Comparison of ENCODE assay signal across 7 cellular contexts in the genomic region with DNA sequence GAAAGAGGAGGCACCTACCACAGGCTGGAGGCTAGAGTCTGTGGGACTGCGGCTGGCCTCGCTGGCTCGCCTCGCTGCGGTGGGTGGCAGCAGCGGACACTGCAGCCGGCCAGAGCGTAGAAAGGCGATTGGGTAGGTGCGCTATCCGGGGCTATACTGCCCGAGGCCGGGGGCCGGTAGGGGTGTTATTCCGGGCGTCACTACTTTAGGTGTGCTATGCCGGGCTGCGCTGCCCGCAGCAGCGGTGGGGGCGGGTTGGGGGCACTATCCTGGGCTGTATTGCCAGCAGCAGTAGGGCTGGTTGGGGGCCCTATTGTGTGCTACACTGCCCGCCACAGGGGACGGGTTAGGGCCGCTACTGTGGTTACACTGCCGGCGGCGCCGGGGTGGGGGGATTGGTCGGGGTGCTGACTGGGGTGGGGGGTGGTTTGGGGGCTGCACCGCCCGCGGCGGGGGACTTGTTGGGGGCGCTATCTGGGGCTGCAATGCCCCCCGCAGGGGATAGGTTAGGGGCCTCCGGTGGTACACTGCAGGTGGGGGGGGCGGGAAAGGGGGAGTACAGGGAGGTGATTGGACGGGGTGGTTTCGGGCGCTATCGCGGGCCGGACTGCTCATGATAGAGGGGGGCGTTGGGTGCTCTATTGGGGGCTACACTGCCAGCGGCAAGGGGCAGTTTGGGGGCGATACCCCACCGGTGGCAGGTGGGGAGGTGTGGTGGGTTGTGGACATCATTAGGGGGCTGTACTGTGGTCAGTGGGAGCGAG. TPM values are rescaled to one million over a fixed set of nuclear protein-coding genes. Genes with fewer than 3 reads are reported as not detected.
A peak's percentile ranks its signal among the peaks of the same experiment; 100 is the strongest.
DNase-seq lines count a peak whose midpoint lies in the region; ATAC-seq and TF ChIP-seq lines count a peak whose summit lies in the region.
"Not testable (repeated sequence)": the region's sequence is repeated elsewhere in the genome, so short reads cannot be mapped to it uniquely, and the experiment has no call there.

No MANE protein-coding gene starts in this region.

- not testable (repeated sequence) for H3K27me3 ChIP-seq in Caco-2 (replicated peaks; ENCODE audit: control insufficient read depth, insufficient read depth, low read length)

- ATAC-seq in activated naive CD8-positive, alpha-beta T cell treated with anti-CD3 and anti-CD28 coated beads, Interleukin-2, amount 10 ng/mL, durations not matched to agents 7 days and 5 days (ENCODE audit: low read depth); naive B cell (ENCODE audit: low read depth in 2 of 2); stimulated activated memory B cell treated with anti-CD40 and anti-IgM and Interleukin-4, amounts not matched to agents 10 μg/mL and 1 μg/mL and 100 μg/mL, for 72 hours: not testable (repeated sequence)

- H3K4me1 ChIP-seq in Caco-2, result not testable (repeated sequence)

- not testable (repeated sequence) for H3K27ac Mint-ChIP-seq in Caco-2 (ENCODE audit: unreplicated experiment); activated CD4-positive, alpha-beta T cell treated with anti-CD3 and anti-CD28 coated beads, Interleukin-2, amount 10 ng/mL, durations not matched to agents 24 days and 14 days; activated T-helper 1 cell treated with anti-CD3 and anti-CD28 coated beads, Interleukin-12 subunit alpha, Interleukin-12 subunit beta, Interleukin-2, Interleukin-4 antibody, amounts not matched to agents 30 ng/mL and 10 ng/mL and 1 ng/mL, durations not matched to agents 14 hours and 24 hours and 36 hours; activated naive CD8-positive, alpha-beta T cell treated with anti-CD3 and anti-CD28 coated beads, Interleukin-2, amount 10 ng/mL, durations not matched to agents 7 days and 5 days; naive B cell; stimulated activated memory B cell treated with anti-CD40 and anti-IgM and Interleukin-4, amounts not matched to agents 10 μg/mL and 1 μg/mL and 100 μg/mL, for 72 hours

- H3K4me3 ChIP-seq in Caco-2 (ENCODE audit: low read depth, low read length), result not testable (repeated sequence)

- BruUV-seq in Caco-2 (replicated peaks; lab: Mats Ljungman, UMichigan), result not testable (repeated sequence)

- H3K4me1 Mint-ChIP-seq in Caco-2 (ENCODE audit: low read depth, unreplicated experiment); activated CD4-positive, alpha-beta T cell treated with anti-CD3 and anti-CD28 coated beads, Interleukin-2, amount 10 ng/mL, durations not matched to agents 24 days and 14 days; activated T-helper 1 cell treated with anti-CD3 and anti-CD28 coated beads, Interleukin-12 subunit alpha, Interleukin-12 subunit beta, Interleukin-2, Interleukin-4 antibody, amounts not matched to agents 30 ng/mL and 10 ng/mL and 1 ng/mL, durations not matched to agents 14 hours and 24 hours and 36 hours (ENCODE audit: low read depth); activated naive CD8-positive, alpha-beta T cell treated with anti-CD3 and anti-CD28 coated beads, Interleukin-2, amount 10 ng/mL, durations not matched to agents 7 days and 5 days; naive B cell: not testable (repeated sequence)
- H3K4me1 Mint-ChIP-seq in stimulated activated memory B cell treated with anti-CD40 and anti-IgM and Interleukin-4, amounts not matched to agents 10 μg/mL and 1 μg/mL and 100 μg/mL, for 72 hours, result peaks cover 11% of the 10 kb centered on the region

- CTCF ChIA-PET in Caco-2 (lab: Charles Lee), result not testable (repeated sequence)

- intact Hi-C loops in Caco-2 (cut with micrococcal nuclease; ENCODE audit: unreplicated experiment), result loop anchor here (5.0 kb wide), 2 partner anchors 50 to 220 kb away; no protein-coding TSS in a partner anchor
- intact Hi-C loops in activated CD4-positive, alpha-beta T cell treated with anti-CD3 and anti-CD28 coated beads, Interleukin-2, amount 10 ng/mL, durations not matched to agents 24 days and 14 days (cut with micrococcal nuclease), result loop anchor here (2.0 kb wide), 1 partner anchor 239 kb away; no protein-coding TSS in a partner anchor
- intact Hi-C loops in activated T-helper 1 cell treated with anti-CD3 and anti-CD28 coated beads, Interleukin-12 subunit alpha, Interleukin-12 subunit beta, Interleukin-2, Interleukin-4 antibody, amounts not matched to agents 30 ng/mL and 10 ng/mL and 1 ng/mL, durations not matched to agents 14 hours and 24 hours and 36 hours (cut with micrococcal nuclease), result loop anchor here (10.0 kb wide), 1 partner anchor 217 kb away; no protein-coding TSS in a partner anchor

- POLR2A ChIA-PET in Caco-2 (lab: Charles Lee); activated naive CD8-positive, alpha-beta T cell treated with anti-CD3 and anti-CD28 coated beads, Interleukin-2, amount 10 ng/mL, durations not matched to agents 7 days and 5 days (lab: Charles Lee): not testable (repeated sequence)

- not testable (repeated sequence) for TF ChIP-seq CTCF in Caco-2 (IDR thresholded peaks at IDR 0.05; ENCODE audit: insufficient read depth in 1 of 2, low read depth in 1 of 2, low read length in 1 of 2, severe bottlenecking in 1 of 2, unreplicated experiment in 1 of 2)

- not testable (repeated sequence) for H3K36me3 ChIP-seq in Caco-2 (ENCODE audit: control insufficient read depth, insufficient read depth, low read length)

- not testable (repeated sequence) for H3K9me3 Mint-ChIP-seq in Caco-2 (ENCODE audit: unreplicated experiment); activated CD4-positive, alpha-beta T cell treated with anti-CD3 and anti-CD28 coated beads, Interleukin-2, amount 10 ng/mL, durations not matched to agents 24 days and 14 days; activated T-helper 1 cell treated with anti-CD3 and anti-CD28 coated beads, Interleukin-12 subunit alpha, Interleukin-12 subunit beta, Interleukin-2, Interleukin-4 antibody, amounts not matched to agents 30 ng/mL and 10 ng/mL and 1 ng/mL, durations not matched to agents 14 hours and 24 hours and 36 hours; activated naive CD8-positive, alpha-beta T cell treated with anti-CD3 and anti-CD28 coated beads, Interleukin-2, amount 10 ng/mL, durations not matched to agents 7 days and 5 days; naive B cell; stimulated activated memory B cell treated with anti-CD40 and anti-IgM and Interleukin-4, amounts not matched to agents 10 μg/mL and 1 μg/mL and 100 μg/mL, for 72 hours

- DNase-seq in Caco-2; activated CD4-positive, alpha-beta T cell treated with anti-CD3 and anti-CD28 coated beads, Interleukin-2, amount 10 ng/mL, durations not matched to agents 24 days and 14 days; activated T-helper 1 cell treated with anti-CD3 and anti-CD28 coated beads, Interleukin-12 subunit alpha, Interleukin-12 subunit beta, Interleukin-2, Interleukin-4 antibody, amounts not matched to agents 30 ng/mL and 10 ng/mL and 1 ng/mL, durations not matched to agents 14 hours and 24 hours and 36 hours (ENCODE audit: low spot score); activated naive CD8-positive, alpha-beta T cell treated with anti-CD3 and anti-CD28 coated beads, Interleukin-2, amount 10 ng/mL, durations not matched to agents 7 days and 5 days; naive B cell: not testable (repeated sequence)
- peak; percentile 13 for DNase-seq in SK-N-DZ (ENCODE audit: low spot score)

- not testable (repeated sequence) for H3K36me3 Mint-ChIP-seq in Caco-2 (ENCODE audit: insufficient read depth, unreplicated experiment); activated CD4-positive, alpha-beta T cell treated with anti-CD3 and anti-CD28 coated beads, Interleukin-2, amount 10 ng/mL, durations not matched to agents 24 days and 14 days (ENCODE audit: low read depth); activated T-helper 1 cell treated with anti-CD3 and anti-CD28 coated beads, Interleukin-12 subunit alpha, Interleukin-12 subunit beta, Interleukin-2, Interleukin-4 antibody, amounts not matched to agents 30 ng/mL and 10 ng/mL and 1 ng/mL, durations not matched to agents 14 hours and 24 hours and 36 hours (ENCODE audit: low read depth); activated naive CD8-positive, alpha-beta T cell treated with anti-CD3 and anti-CD28 coated beads, Interleukin-2, amount 10 ng/mL, durations not matched to agents 7 days and 5 days; naive B cell; stimulated activated memory B cell treated with anti-CD40 and anti-IgM and Interleukin-4, amounts not matched to agents 10 μg/mL and 1 μg/mL and 100 μg/mL, for 72 hours

- not testable (repeated sequence) for H3K27me3 Mint-ChIP-seq in Caco-2 (ENCODE audit: insufficient read depth, unreplicated experiment); activated T-helper 1 cell treated with anti-CD3 and anti-CD28 coated beads, Interleukin-12 subunit alpha, Interleukin-12 subunit beta, Interleukin-2, Interleukin-4 antibody, amounts not matched to agents 30 ng/mL and 10 ng/mL and 1 ng/mL, durations not matched to agents 14 hours and 24 hours and 36 hours (ENCODE audit: insufficient read depth); activated naive CD8-positive, alpha-beta T cell treated with anti-CD3 and anti-CD28 coated beads, Interleukin-2, amount 10 ng/mL, durations not matched to agents 7 days and 5 days; naive B cell; stimulated activated memory B cell treated with anti-CD40 and anti-IgM and Interleukin-4, amounts not matched to agents 10 μg/mL and 1 μg/mL and 100 μg/mL, for 72 hours
- peaks cover 11% of the 10 kb centered on the region for H3K27me3 Mint-ChIP-seq in activated CD4-positive, alpha-beta T cell treated with anti-CD3 and anti-CD28 coated beads, Interleukin-2, amount 10 ng/mL, durations not matched to agents 24 days and 14 days

- H3K4me3 Mint-ChIP-seq in Caco-2 (ENCODE audit: unreplicated experiment) (peak overlapping the region; percentile 83), naive B cell (peak overlapping the region in 6 of 8 donors; percentile 77 to 94 (median 88))
- H3K4me3 Mint-ChIP-seq in activated CD4-positive, alpha-beta T cell treated with anti-CD3 and anti-CD28 coated beads, Interleukin-2, amount 10 ng/mL, durations not matched to agents 24 days and 14 days, result peak overlapping the region; percentile 93
- peak overlapping the region; percentile 85 for H3K4me3 Mint-ChIP-seq in activated T-helper 1 cell treated with anti-CD3 and anti-CD28 coated beads, Interleukin-12 subunit alpha, Interleukin-12 subunit beta, Interleukin-2, Interleukin-4 antibody, amounts not matched to agents 30 ng/mL and 10 ng/mL and 1 ng/mL, durations not matched to agents 14 hours and 24 hours and 36 hours
- H3K4me3 Mint-ChIP-seq in activated naive CD8-positive, alpha-beta T cell treated with anti-CD3 and anti-CD28 coated beads, Interleukin-2, amount 10 ng/mL, durations not matched to agents 7 days and 5 days, result peak overlapping the region; percentile 94
- peak overlapping the region; percentile 90 for H3K4me3 Mint-ChIP-seq in stimulated activated memory B cell treated with anti-CD40 and anti-IgM and Interleukin-4, amounts not matched to agents 10 μg/mL and 1 μg/mL and 100 μg/mL, for 72 hours

- H3K9me3 ChIP-seq in Caco-2, result not testable (repeated sequence)

RNA-seq across cellular contexts. Expression of gene ZNF519, which starts 45.5 kb away (rescaled TPM):
- total RNA-seq in Caco-2 (2022), result 20.0 and 22.3 TPM in 2 replicates
- polyA plus RNA-seq in SK-N-DZ (2014; cell fraction: cytosol; rRNA removed), result 33.3 and 41.2 TPM in 2 replicates
- 51.2 and 77.8 TPM in 2 replicates for polyA plus RNA-seq in SK-N-DZ (2014; cell fraction: nucleus; rRNA removed)
- total RNA-seq in activated CD4-positive, alpha-beta T cell treated with anti-CD3 and anti-CD28 coated beads, Interleukin-2, amount 10 ng/mL, durations not matched to agents 24 days and 14 days, result 20.9 and 22.5 TPM in 2 replicates
- 18.7 and 19.4 TPM in 2 replicates for total RNA-seq in activated T-helper 1 cell treated with anti-CD3 and anti-CD28 coated beads, Interleukin-12 subunit alpha, Interleukin-12 subunit beta, Interleukin-2, Interleukin-4 antibody, amounts not matched to agents 30 ng/mL and 10 ng/mL and 1 ng/mL, durations not matched to agents 14 hours and 24 hours and 36 hours
- total RNA-seq in activated naive CD8-positive, alpha-beta T cell treated with anti-CD3 and anti-CD28 coated beads, Interleukin-2, amount 10 ng/mL, durations not matched to agents 7 days and 5 days, result 10 to 100 TPM; 21.7 to 22.7 TPM
- polyA plus RNA-seq in naive B cell (ENCODE audit: low read depth in 6 of 6), result 1 to 10 TPM; 3.6 to 8.2 (median 5.6) TPM
